In the genomic region with DNA sequence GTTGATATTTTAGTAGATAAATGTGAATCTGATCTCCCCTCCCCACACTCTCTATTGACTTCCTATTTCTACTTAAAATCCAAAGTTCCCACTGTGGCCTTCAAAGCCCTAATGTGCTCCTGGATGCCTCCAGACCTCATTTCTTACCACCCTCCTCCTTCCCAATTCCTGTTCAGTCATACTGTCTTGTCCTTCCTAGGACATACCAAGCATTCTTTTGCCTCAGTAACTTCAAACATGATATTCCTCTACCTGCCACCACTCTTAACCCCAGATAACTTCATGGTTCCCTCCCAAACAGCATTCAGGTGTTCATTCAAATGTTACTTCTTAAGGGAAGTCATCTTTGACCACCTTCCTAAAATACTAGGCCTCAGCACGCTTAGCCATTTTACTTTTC, we compare ENCODE assay signal across 3 cellular contexts.
TF ChIP-seq lines count a peak whose summit lies in the region.

No MANE protein-coding gene starts in this region.

TF ChIP-seq in GM23338, 12 proteins besides CTCF, POLR2A, EP300 and RAD21 (continues in another document):
- TF ChIP-seq POLR2AphosphoS5 (IDR thresholded peaks at IDR 0.05; ENCODE audit: low read depth): no peak
- TF ChIP-seq ZNF114 (CRISPR knock-in tag; IDR thresholded peaks at IDR 0.05): no peak
- TF ChIP-seq ZNF331 (CRISPR knock-in tag; IDR thresholded peaks at IDR 0.05; ENCODE audit: low read depth): no peak
- no peak for TF ChIP-seq NANOG (IDR thresholded peaks at IDR 0.05; ENCODE audit: borderline replicate concordance)
- TF ChIP-seq STAT1 (IDR thresholded peaks at IDR 0.05; ENCODE audit: unreplicated experiment): no peak
- no peak for TF ChIP-seq CREB1 (CRISPR knock-in tag; IDR thresholded peaks at IDR 0.05; ENCODE audit: low read depth)
- TF ChIP-seq, protein P1, sequence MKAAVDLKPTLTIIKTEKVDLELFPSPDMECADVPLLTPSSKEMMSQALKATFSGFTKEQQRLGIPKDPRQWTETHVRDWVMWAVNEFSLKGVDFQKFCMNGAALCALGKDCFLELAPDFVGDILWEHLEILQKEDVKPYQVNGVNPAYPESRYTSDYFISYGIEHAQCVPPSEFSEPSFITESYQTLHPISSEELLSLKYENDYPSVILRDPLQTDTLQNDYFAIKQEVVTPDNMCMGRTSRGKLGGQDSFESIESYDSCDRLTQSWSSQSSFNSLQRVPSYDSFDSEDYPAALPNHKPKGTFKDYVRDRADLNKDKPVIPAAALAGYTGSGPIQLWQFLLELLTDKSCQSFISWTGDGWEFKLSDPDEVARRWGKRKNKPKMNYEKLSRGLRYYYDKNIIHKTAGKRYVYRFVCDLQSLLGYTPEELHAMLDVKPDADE (IDR thresholded peaks at IDR 0.05): no peak
- no peak for TF ChIP-seq JUNB (IDR thresholded peaks at IDR 0.05; ENCODE audit: unreplicated experiment)
- TF ChIP-seq, protein P2, sequence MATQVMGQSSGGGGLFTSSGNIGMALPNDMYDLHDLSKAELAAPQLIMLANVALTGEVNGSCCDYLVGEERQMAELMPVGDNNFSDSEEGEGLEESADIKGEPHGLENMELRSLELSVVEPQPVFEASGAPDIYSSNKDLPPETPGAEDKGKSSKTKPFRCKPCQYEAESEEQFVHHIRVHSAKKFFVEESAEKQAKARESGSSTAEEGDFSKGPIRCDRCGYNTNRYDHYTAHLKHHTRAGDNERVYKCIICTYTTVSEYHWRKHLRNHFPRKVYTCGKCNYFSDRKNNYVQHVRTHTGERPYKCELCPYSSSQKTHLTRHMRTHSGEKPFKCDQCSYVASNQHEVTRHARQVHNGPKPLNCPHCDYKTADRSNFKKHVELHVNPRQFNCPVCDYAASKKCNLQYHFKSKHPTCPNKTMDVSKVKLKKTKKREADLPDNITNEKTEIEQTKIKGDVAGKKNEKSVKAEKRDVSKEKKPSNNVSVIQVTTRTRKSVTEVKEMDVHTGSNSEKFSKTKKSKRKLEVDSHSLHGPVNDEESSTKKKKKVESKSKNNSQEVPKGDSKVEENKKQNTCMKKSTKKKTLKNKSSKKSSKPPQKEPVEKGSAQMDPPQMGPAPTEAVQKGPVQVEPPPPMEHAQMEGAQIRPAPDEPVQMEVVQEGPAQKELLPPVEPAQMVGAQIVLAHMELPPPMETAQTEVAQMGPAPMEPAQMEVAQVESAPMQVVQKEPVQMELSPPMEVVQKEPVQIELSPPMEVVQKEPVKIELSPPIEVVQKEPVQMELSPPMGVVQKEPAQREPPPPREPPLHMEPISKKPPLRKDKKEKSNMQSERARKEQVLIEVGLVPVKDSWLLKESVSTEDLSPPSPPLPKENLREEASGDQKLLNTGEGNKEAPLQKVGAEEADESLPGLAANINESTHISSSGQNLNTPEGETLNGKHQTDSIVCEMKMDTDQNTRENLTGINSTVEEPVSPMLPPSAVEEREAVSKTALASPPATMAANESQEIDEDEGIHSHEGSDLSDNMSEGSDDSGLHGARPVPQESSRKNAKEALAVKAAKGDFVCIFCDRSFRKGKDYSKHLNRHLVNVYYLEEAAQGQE (IDR thresholded peaks at IDR 0.05; ENCODE audit: unreplicated experiment): no peak
- no peak for TF ChIP-seq EZH2 (IDR thresholded peaks at IDR 0.05; ENCODE audit: low read depth, unreplicated experiment)

TF ChIP-seq in IMR-90, 13 proteins besides CTCF, POLR2A, EP300 and RAD21:
- TF ChIP-seq RCOR1 (IDR thresholded peaks at IDR 0.05; ENCODE audit: insufficient replicate concordance, low read length) (no peak), MAFK (IDR thresholded peaks at IDR 0.05; ENCODE audit: low read depth, low read length) (no peak), CHD1 (IDR thresholded peaks at IDR 0.05; ENCODE audit: low read depth, low read length) (no peak), BHLHE40 (IDR thresholded peaks at IDR 0.05; ENCODE audit: low read depth, low read length) (no peak), CEBPB (IDR thresholded peaks at IDR 0.05; ENCODE audit: low read depth, low read length) (no peak)
- TF ChIP-seq, protein P3, sequence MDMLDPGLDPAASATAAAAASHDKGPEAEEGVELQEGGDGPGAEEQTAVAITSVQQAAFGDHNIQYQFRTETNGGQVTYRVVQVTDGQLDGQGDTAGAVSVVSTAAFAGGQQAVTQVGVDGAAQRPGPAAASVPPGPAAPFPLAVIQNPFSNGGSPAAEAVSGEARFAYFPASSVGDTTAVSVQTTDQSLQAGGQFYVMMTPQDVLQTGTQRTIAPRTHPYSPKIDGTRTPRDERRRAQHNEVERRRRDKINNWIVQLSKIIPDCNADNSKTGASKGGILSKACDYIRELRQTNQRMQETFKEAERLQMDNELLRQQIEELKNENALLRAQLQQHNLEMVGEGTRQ (IDR thresholded peaks at IDR 0.05; ENCODE audit: low read depth, low read length): no peak

TF ChIP-seq in H1, 55 proteins besides CTCF, POLR2A, EP300 and RAD21:
- TF ChIP-seq TBP (IDR thresholded peaks at IDR 0.05; ENCODE audit: low read depth, low read length) (no peak), SP4 (IDR thresholded peaks at IDR 0.05; ENCODE audit: low read length) (no peak), TEAD4 (IDR thresholded peaks at IDR 0.05; ENCODE audit: low read depth, low read length) (peak; percentile 82)
